14 cellular contexts compared by ENCODE assay signal in the genomic region with DNA sequence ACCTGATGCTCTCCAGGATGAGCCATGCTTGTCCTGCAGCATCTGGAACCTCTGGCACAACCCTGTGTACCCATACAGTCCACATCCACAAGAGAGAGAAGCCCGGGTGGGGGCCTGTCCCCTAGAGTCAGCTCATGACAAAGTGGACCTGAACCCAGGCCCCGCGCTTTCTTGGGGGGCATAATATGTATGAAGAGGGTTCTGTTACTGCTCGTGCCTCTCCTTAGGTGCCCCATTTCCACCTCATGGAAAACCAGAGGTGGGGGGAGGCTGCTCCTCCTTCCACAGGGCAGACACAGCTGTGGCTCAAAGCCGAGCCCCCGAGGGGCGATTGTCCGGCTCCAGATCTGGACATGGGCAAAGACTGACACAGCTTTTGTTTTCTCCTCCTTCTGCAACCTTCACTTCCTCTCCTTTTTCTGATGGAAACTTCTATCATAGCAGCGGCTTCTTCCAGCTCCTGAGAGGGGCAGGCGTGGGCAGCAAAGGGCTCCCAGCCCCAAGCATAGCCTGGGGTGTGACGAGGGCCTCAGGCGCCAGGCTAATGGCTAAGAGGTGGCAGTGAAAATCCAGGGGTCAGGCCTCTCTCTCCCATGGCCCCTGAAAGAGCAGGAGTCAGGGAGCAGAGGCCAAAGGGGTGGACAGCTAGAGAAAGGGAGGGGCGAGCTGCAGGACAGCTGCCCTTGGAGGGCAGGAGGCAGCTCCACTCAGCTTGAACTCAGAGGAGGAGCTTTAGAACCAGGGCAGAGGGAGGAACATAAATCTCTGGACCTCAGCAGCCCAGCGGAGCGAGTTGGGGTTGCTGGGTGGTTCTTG.
DNase-seq lines count a peak whose midpoint lies in the region; ATAC-seq and TF ChIP-seq lines count a peak whose summit lies in the region.
"Had no signal": no experiment of that assay in that cellular context is flagged by ENCODE, and none has a peak within 500 bp of the region (broad histone marks: within the 10 kb centered on the region; RNA-seq: fewer than 3 reads in every experiment).

No MANE protein-coding gene starts in this region.

- H3K4me3 ChIP-seq in adrenal gland (no peak overlapping the region), neuronal stem cell (ENCODE audit: low read length in 2 of 2) (no peak overlapping the region), A673 (ENCODE audit: low read depth, low read length, poor library complexity, severe bottlenecking) (no peak overlapping the region)

- H2AK5ac ChIP-seq in neuronal stem cell (ENCODE audit: low read depth, low read length): peak overlapping the region; percentile 100

- peak in 1 of 2 donors; percentile 12 for TF ChIP-seq POLR2A in adrenal gland (IDR thresholded peaks at IDR 0.05)

- no peak overlapping the region for H4K8ac ChIP-seq in neuronal stem cell (ENCODE audit: low read depth, low read length)

- TF ChIP-seq CTCF in adrenal gland (IDR thresholded peaks at IDR 0.05) (no peak), type B pancreatic cell (conservative IDR thresholded peaks at IDR 0.05) (no peak), A673 (conservative IDR thresholded peaks at IDR 0.05; ENCODE audit: low read depth, low read length) (no peak), GM13976 (IDR thresholded peaks at IDR 0.05; ENCODE audit: borderline replicate concordance, control extremely low read depth, extremely low read depth, insufficient read depth, missing control alignments) (no peak)

- no peak overlapping the region for H3K4ac ChIP-seq in neuronal stem cell (ENCODE audit: low read length)

- H3K23ac ChIP-seq in neuronal stem cell (ENCODE audit: low read depth, low read length, poor library complexity): no peak overlapping the region

- peak overlapping the region; percentile 60 for H4K91ac ChIP-seq in neuronal stem cell (ENCODE audit: low read depth, low read length, poor library complexity)

- no peak overlapping the region for H3K4me2 ChIP-seq in neuronal stem cell (ENCODE audit: insufficient read depth, low read length, poor library complexity, severe bottlenecking)

- H3K9me3 ChIP-seq in adrenal gland (replicated peaks in 1 of 3) (no peaks in the 10 kb centered on the region), neuronal stem cell (replicated peaks in 1 of 2; ENCODE audit: control insufficient read depth in 2 of 2, insufficient read depth in 1 of 2, low read depth in 1 of 2, low read length in 2 of 2) (no peaks in the 10 kb centered on the region), A673 (ENCODE audit: low read depth, low read length, poor library complexity, severe bottlenecking) (no peaks in the 10 kb centered on the region)

- peak overlapping the region; percentile 84 for H2BK15ac ChIP-seq in neuronal stem cell (ENCODE audit: low read length)

- H3K27me3 Mint-ChIP-seq in type B pancreatic cell: no peaks in the 10 kb centered on the region
- H3K27me3 Mint-ChIP-seq: activated T-cell treated with anti-CD3 and anti-CD28 coated beads, Interleukin-2, amount 50 U/mL, for 24 hours had no signal

- POLR2A ChIA-PET in A673 (lab: Charles Lee; ENCODE audit: low non-redundant PET): no interaction called here

- peak overlapping the region in 4 of 5 donors; percentile 21 to 85 (median 44) for H3K27ac ChIP-seq in adrenal gland
- H3K27ac ChIP-seq in neuronal stem cell (replicated peaks; ENCODE audit: low read length): peak overlapping the region; percentile 52
- H3K27ac ChIP-seq in A673 (ENCODE audit: low read depth, low read length, poor library complexity, severe bottlenecking): no peak overlapping the region
- H3K27ac ChIP-seq: VCaP had no signal

- H3K9me3 Mint-ChIP-seq in type B pancreatic cell: peaks cover 4% of the 10 kb centered on the region
- H3K9me3 Mint-ChIP-seq: activated T-cell treated with anti-CD3 and anti-CD28 coated beads, Interleukin-2, amount 50 U/mL, for 24 hours; HFFc6 had no signal

- ATAC-seq in left cardiac atrium: peak; percentile 25 to 38
- ATAC-seq: foreskin keratinocyte had no signal

- H3K14ac ChIP-seq in neuronal stem cell (ENCODE audit: low read length): no peak overlapping the region

- H2AFZ ChIP-seq in neuronal stem cell (ENCODE audit: low read length): peak overlapping the region; percentile 80

- peak overlapping the region; percentile 46 for H2BK5ac ChIP-seq in neuronal stem cell (ENCODE audit: low read length)

- H3K9ac ChIP-seq in neuronal stem cell (ENCODE audit: low read depth, low read length, poor library complexity): no peak overlapping the region

- H3K79me1 ChIP-seq in neuronal stem cell (ENCODE audit: low read depth, low read length): peaks cover 2% of the 10 kb centered on the region

- WGBS in adrenal gland, 4 donors: 61 to 72% (median 68%) methylated on average over 15 of the region's 15 CpGs
- WGBS in neuronal stem cell (ENCODE audit: extremely low coverage in 2 of 2, insufficient read length in 2 of 2, insufficient replicate concordance in 1 of 2), 2 donors: no CpG with 5 or more reads among the region's 15 CpGs

- no peak overlapping the region for H3K4me3 Mint-ChIP-seq in type B pancreatic cell
- H3K4me3 Mint-ChIP-seq: activated T-cell treated with anti-CD3 and anti-CD28 coated beads, Interleukin-2, amount 50 U/mL, for 24 hours; HFFc6 had no signal

- H3K4me1 ChIP-seq in adrenal gland (replicated peaks in 1 of 2) (peaks cover 43 to 47% of the 10 kb centered on the region in 2 donors), neuronal stem cell (ENCODE audit: control insufficient read depth in 2 of 2, insufficient read depth in 1 of 2, low read depth in 1 of 2, low read length in 2 of 2) (peaks cover 14 to 46% of the 10 kb centered on the region in 2 donors), A673 (ENCODE audit: insufficient read depth, low read length, poor library complexity, severe bottlenecking) (peaks cover 20% of the 10 kb centered on the region)

- H3K18ac ChIP-seq in neuronal stem cell (ENCODE audit: low read length): peak overlapping the region; percentile 77

- H3K27ac Mint-ChIP-seq in type B pancreatic cell: peak overlapping the region; percentile 52
- H3K27ac Mint-ChIP-seq: activated T-cell treated with anti-CD3 and anti-CD28 coated beads, Interleukin-2, amount 50 U/mL, for 24 hours had no signal

- peak overlapping the region; percentile 77 for H2BK12ac ChIP-seq in neuronal stem cell (ENCODE audit: low read length)

- H3K4me1 Mint-ChIP-seq in type B pancreatic cell (ENCODE audit: unreplicated experiment): peaks cover 48% of the 10 kb centered on the region

- CTCF ChIA-PET in A673 (lab: Charles Lee): no interaction called here

- H3K27me3 ChIP-seq in adrenal gland (no peaks in the 10 kb centered on the region), neuronal stem cell (ENCODE audit: control insufficient read depth in 3 of 3, insufficient read depth in 3 of 3, low read depth in 1 of 3, low read length in 3 of 3) (no peaks in the 10 kb centered on the region), A673 (replicated peaks; ENCODE audit: insufficient read depth, low read depth, low read length, poor library complexity) (no peaks in the 10 kb centered on the region)
- H3K27me3 ChIP-seq: foreskin keratinocyte had no signal

- no peaks in the 10 kb centered on the region for H3K36me3 ChIP-seq in adrenal gland (replicated peaks in 1 of 2)
- no peaks in the 10 kb centered on the region for H3K36me3 ChIP-seq in neuronal stem cell (replicated peaks in 1 of 2; ENCODE audit: control insufficient read depth in 2 of 2, insufficient read depth in 2 of 2, low read length in 2 of 2)
- no peaks in the 10 kb centered on the region for H3K36me3 ChIP-seq in A673 (ENCODE audit: insufficient read depth, low read length, poor library complexity, severe bottlenecking)

- in situ Hi-C loops in GM13976 (cut with MboI; ENCODE audit: low sequenced_read_pairs, unreplicated experiment): no loop called here

- H3K36me3 Mint-ChIP-seq in type B pancreatic cell: no peaks in the 10 kb centered on the region

- peak overlapping the region; percentile 84 for H2BK120ac ChIP-seq in neuronal stem cell (ENCODE audit: low read depth, low read length)

- peak in 5 of 7 donors; percentile 63 to 73 (median 71) for DNase-seq in adrenal gland
- DNase-seq in left cardiac atrium: peak; percentile 25
- DNase-seq in neuronal stem cell (ENCODE audit: low spot score): no peak
- DNase-seq in type B pancreatic cell (ENCODE audit: extremely low spot score, unreplicated experiment): no peak
- no peak for DNase-seq in OCI-M1 (lab: John Stamatoyannopoulos, UW)
- no peak for DNase-seq in stimulated activated CD4-positive, alpha-beta T cell treated with anti-CD3 and anti-CD28 coated beads, Interleukin-4, amount 100 ng/mL, for 4 hours
- no peak for DNase-seq in A673 (ENCODE audit: low spot score)
- DNase-seq in GM13976 (ENCODE audit: low spot score): no peak
- DNase-seq: activated T-cell treated with anti-CD3 and anti-CD28 coated beads, Interleukin-2, amount 50 U/mL, for 24 hours; foreskin keratinocyte; HFFc6; Karpas-422; small intestine had no signal

- no TSS peak for BruUV-seq in A673 (replicated peaks; lab: Mats Ljungman, UMichigan)

- intact Hi-C loops in adrenal gland (cut with DNase I) (no loop called here), left cardiac atrium (cut with DNase I) (no loop called here), A673 (cut with micrococcal nuclease; ENCODE audit: unreplicated experiment) (no loop called here)

Comparison
In these comparisons a context has a peak if more than half of its experiments do, and no peak if none do; other contexts are left out.
1. DNase-seq: peak in adrenal gland (5 of 7) and left cardiac atrium (single experiment); none in neuronal stem cell (single experiment), type B pancreatic cell (single experiment), OCI-M1 (single experiment), stimulated activated CD4-positive, alpha-beta T cell treated with anti-CD3 and anti-CD28 coated beads, Interleukin-4, amount 100 ng/mL, for 4 hours (0 of 2), A673 (single experiment) and GM13976 (single experiment).